In genomic region chr1:154760469-154760933, GRCh38 we compare ENCODE assay signal across 1 cellular context.
TF ChIP-seq lines count a peak whose summit lies in the region.

No MANE protein-coding gene starts in this region.

TF ChIP-seq in WTC11, 78 proteins besides CTCF, POLR2A, EP300 and RAD21 (continued from another document):
- TF ChIP-seq AFF4 (CRISPR knock-in tag; IDR thresholded peaks at IDR 0.05; ENCODE audit: borderline replicate concordance): no peak
